In the genomic region with DNA sequence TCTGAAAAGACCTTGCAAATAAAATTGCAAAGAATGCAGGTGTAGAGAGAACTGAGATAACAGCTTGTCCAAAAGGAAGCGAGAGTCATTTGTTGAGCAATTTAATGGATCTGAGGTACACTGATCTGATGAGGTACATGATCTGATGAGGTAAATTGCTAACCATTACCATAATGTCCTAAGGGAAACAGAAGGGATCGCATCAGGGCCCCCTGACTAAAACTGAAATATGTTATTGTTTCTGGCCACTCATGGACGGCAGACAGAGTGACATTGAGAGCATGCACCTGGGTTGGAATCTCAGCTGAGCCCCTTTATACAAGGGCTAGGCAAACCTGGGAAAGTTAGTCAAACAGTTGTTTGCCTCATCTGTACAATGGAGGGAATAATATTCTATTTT, we compare ENCODE assay signal across 2 cellular contexts.
TF ChIP-seq lines count a peak whose summit lies in the region.

No MANE protein-coding gene starts in this region.

TF ChIP-seq in GM12891, 5 proteins besides CTCF, POLR2A, EP300 and RAD21:
- TF ChIP-seq SPI1 (IDR thresholded peaks at IDR 0.05; ENCODE audit: low read depth, low read length) (0 out of 2 replicates have a peak, but pooled peaks have one; percentile 2), POU2F2 (IDR thresholded peaks at IDR 0.05; ENCODE audit: low read depth, low read length) (no peak)

TF ChIP-seq in GM12878, 131 proteins besides CTCF, POLR2A, EP300 and RAD21 (continued from another document):
- 0 out of 2 replicates have a peak, but pooled peaks have one; percentile 37 for TF ChIP-seq EED (IDR thresholded peaks at IDR 0.05; ENCODE audit: low read depth)
- TF ChIP-seq TCF12 (IDR thresholded peaks at IDR 0.05; ENCODE audit: low read depth, low read length) = 0 out of 2 replicates have a peak, but pooled peaks have one; percentile 50
